ENCODE assay signal across 20 cellular contexts in the genomic region with DNA sequence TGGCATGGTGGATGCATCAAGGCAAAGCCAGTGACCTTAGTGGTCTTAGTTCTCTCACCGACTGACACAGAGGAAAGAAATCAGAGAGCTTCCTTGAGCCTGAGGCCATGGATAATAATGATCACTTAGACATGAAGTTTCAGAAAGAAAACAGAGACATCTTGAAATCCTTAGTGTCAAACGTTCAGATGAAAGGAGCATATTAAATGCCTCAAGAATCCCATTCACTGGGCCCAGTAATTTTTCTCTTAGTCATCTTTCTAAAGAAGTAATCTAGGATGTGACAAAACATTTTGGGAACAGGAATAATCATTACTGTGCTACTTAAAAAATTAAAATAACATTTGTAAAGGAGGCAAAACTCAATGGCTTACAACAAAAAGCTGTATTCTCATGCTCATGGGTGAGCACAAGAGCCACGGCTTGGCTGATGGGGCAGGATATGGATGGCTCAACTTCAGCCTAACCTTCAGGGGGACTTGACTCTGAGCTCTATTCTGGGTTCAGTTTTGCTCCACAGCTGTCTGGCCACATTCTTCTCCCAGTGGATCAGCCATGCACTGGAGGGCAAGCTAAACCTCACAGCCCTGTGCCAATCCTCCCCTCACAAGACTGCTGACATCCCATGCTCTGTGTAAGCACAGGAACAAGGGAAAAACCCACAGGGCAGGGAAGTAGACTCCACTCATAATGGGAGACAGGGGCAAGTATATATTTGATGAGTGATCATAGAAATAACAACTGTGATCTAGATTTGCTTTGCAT.
DNase-seq lines count a peak whose midpoint lies in the region; ATAC-seq and TF ChIP-seq lines count a peak whose summit lies in the region.
"Had no signal": no experiment of that assay in that cellular context is flagged by ENCODE, and none has a peak within 500 bp of the region (broad histone marks: within the 10 kb centered on the region; RNA-seq: fewer than 3 reads in every experiment).

No MANE protein-coding gene starts in this region.

- H3K27ac ChIP-seq in RWPE1 = peak overlapping the region; percentile 36; the same call in 1 of the 2 replicates
- peak overlapping the region in 11 of 21 experiments; percentile 2 to 77 (median 45) for H3K27ac ChIP-seq in skin epidermis
- H3K27ac ChIP-seq: A549, C4-2B had no signal

- peak; percentile 65 for DNase-seq in EH (ENCODE audit: low read depth)
- DNase-seq in RWPE1 (ENCODE audit: low spot score) = no peak
- peak; percentile 55 for DNase-seq in foreskin melanocyte
- no peak for DNase-seq in activated T-cell treated with anti-CD3 and anti-CD28 coated beads, Interleukin-2, amount 50 U/mL, for 1 hour
- DNase-seq in NCI-H2171 (lab: John Stamatoyannopoulos, UW) = no peak
- DNase-seq in activated effector memory CD4-positive, alpha-beta T cell treated with anti-CD3 and anti-CD28 coated beads, Interleukin-2, amount 50 U/mL, for 16 hours = no peak
- DNase-seq: DMS79 treated with DMSO at 0.1 percent for 48 hours; Karpas-422; NCI-H1048; NCI-H2029 treated with DMSO at 0.1 percent for 48 hours; NCI-H446 treated with DMSO at 0.1 percent for 48 hours; NCI-H748 treated with DMSO at 0.1 percent for 48 hours; NK-92 treated with Interleukin-12 subunit alpha and Interleukin-12 subunit beta, amount 100 ng/mL, for 24 hours; SHP77 had no signal

- no peak for ATAC-seq in HG02571 (IDR thresholded peaks at IDR 0.05; ENCODE audit: unreplicated experiment)
- ATAC-seq: A549, SK-N-SH treated with all-trans-retinoic acid at 6 μM for 48 hours had no signal

- no peak for TF ChIP-seq CTCF in RWPE1 (conservative IDR thresholded peaks at IDR 0.05; ENCODE audit: low read depth)

- POLR2A ChIA-PET in RWPE1 (lab: Yijun Ruan, JAX; ENCODE audit: low non-redundant PET) = no interaction called here

- no peak overlapping the region for H3K4me3 ChIP-seq in skin epidermis
- H3K4me3 ChIP-seq: A549, HAP-1 had no signal

- CTCF ChIA-PET in RWPE1 (lab: Yijun Ruan, JAX) = interaction anchor here (0.6 to 1.5 kb wide), 7 partner anchors 11 to 365 kb away, joined by 3 to 4 read pairs (median 4); no protein-coding TSS in a partner anchor

Comparison
In these comparisons a context has a peak if more than half of its experiments do, and no peak if none do; other contexts are left out.
1. DNase-seq: peak in EH (single experiment) and foreskin melanocyte (single experiment); none in RWPE1 (single experiment), activated T-cell treated with anti-CD3 and anti-CD28 coated beads, Interleukin-2, amount 50 U/mL, for 1 hour (single experiment), NCI-H2171 (single experiment) and activated effector memory CD4-positive, alpha-beta T cell treated with anti-CD3 and anti-CD28 coated beads, Interleukin-2, amount 50 U/mL, for 16 hours (single experiment).